8 cellular contexts compared by ENCODE assay signal in the genomic region with DNA sequence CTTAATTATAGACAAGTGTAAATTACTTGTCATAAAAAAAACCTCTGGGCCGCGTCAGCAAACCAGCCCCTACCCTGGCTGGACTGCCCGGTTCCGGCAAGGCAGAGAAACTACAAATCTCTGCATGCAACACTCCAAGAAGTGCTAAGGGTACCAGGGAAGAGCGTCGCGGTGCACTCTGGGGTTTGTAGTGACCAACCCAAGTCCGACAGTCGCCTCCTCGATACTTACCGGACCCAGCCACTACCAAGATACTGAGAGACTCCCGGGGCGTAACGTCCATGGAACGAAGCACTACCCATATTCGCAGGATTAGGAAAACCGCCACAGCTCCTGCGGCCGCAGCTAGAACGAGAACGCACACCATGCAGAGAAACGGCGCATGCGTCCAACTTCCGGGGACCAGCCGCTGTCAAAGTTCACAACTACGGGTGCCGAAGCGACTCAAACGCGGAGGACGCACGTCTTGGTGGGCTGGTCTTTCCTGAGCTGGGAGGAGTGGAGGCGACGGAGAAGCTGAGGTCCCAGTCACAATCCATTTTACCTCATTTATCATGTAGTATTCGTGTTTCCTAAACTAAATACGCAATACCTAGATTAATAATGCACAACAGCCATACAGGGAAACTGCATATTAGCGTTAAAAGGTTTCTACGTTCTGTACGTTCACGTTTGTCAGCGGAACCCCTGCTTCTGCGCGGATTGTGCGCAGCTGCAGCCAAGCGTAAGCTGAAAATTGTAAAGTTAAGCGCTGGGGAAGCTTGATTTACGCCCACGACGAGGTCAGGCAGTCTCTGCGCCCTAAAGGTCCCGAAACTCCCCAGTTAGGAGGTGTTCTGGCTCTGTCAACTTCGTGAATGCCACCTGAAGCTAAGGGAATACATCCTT. TPM values are rescaled to one million over a fixed set of nuclear protein-coding genes. Genes with fewer than 3 reads are reported as not detected.
DNase-seq lines count a peak whose midpoint lies in the region; ATAC-seq, FAIRE-seq and TF ChIP-seq lines count a peak whose summit lies in the region.

A gene with protein sequence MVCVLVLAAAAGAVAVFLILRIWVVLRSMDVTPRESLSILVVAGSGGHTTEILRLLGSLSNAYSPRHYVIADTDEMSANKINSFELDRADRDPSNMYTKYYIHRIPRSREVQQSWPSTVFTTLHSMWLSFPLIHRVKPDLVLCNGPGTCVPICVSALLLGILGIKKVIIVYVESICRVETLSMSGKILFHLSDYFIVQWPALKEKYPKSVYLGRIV (minus strand): TSS at position 420 of the 888 bp plus-strand sequence. CDS start 53 bp downstream, at position 367.

- H3K4ac ChIP-seq in trophoblast cell (ENCODE audit: low read depth, low read length) = peak within 1 kb of the TSS; percentile 12

- TF ChIP-seq EP300 in transverse colon (IDR thresholded peaks at IDR 0.05; ENCODE audit: low read depth) = no peak

- no peak within 1 kb of the TSS for H2AK5ac ChIP-seq in trophoblast cell (ENCODE audit: low read length)

- H3K27ac ChIP-seq in adipose tissue (ENCODE audit: low read depth, low read length) (peak within 1 kb of the TSS; percentile 81), heart left ventricle (peak within 1 kb of the TSS; percentile 85 to 98 (median 93)), trophoblast cell (ENCODE audit: low read depth, low read length) (peak within 1 kb of the TSS; percentile 70), transverse colon (peak within 1 kb of the TSS; percentile 90 to 94 (median 92))

- 0 to 1% (median 0%) methylated on average over 53 of the region's 53 CpGs for WGBS in adipose tissue, 3 donors
- 0 to 1% (median 0%) methylated on average over 53 of the region's 53 CpGs for WGBS in heart left ventricle, 4 donors
- no CpG with 5 or more reads among the region's 53 CpGs for WGBS in trophoblast cell (ENCODE audit: extremely low coverage, insufficient coverage, insufficient read length)
- 1% methylated on average over 24 to 53 of the region's 53 CpGs for WGBS in transverse colon (ENCODE audit: low coverage in 1 of 2), 2 donors

- FAIRE-seq in GM12891 (lab: Jason Lieb, UNC) = peak; percentile 96

- in situ Hi-C loops in transverse colon (cut with MboI; ENCODE audit: low pct_ligation_motif_present in 1 of 4, low pct_unique_long_range_greater_than_20kb in 1 of 4, low sequenced_read_pairs in 3 of 4) = no loop called here

- H4K8ac ChIP-seq in trophoblast cell (ENCODE audit: low read depth, low read length) = peak within 1 kb of the TSS; percentile 89

- peak within 1 kb of the TSS; percentile 88 for H3K9ac ChIP-seq in trophoblast cell (ENCODE audit: low read length)

- peak within 1 kb of the TSS; percentile 89 for H2AFZ ChIP-seq in trophoblast cell (ENCODE audit: insufficient read depth, low read length, poor library complexity)

- H3K36me3 ChIP-seq in heart left ventricle (peaks cover 0 to 6% (median 0%) of the 10 kb centered on the region in 9 donors), trophoblast cell (ENCODE audit: control insufficient read depth in 1 of 2, insufficient read depth in 2 of 2, low read length in 2 of 2) (no peaks in the 10 kb centered on the region), transverse colon (no peaks in the 10 kb centered on the region)

- H2BK120ac ChIP-seq in trophoblast cell (ENCODE audit: insufficient read depth, low read length, poor library complexity) = peak within 1 kb of the TSS; percentile 95

- H2BK5ac ChIP-seq in trophoblast cell (ENCODE audit: low read depth, low read length, poor library complexity) = peak within 1 kb of the TSS; percentile 94

- intact Hi-C loops in heart left ventricle (cut with DNase I) = loop anchor here in 7 of 10 donors (2.0 to 5.0 kb wide), 5 partner anchors 44 to 162 kb away; partner anchors contain the start of genes RWDD3 (in 5 of the 7) and TLCD4 (in 1 of the 7)
- intact Hi-C loops in transverse colon (cut with DNase I; ENCODE audit: low total_unique reads) = no loop called here

- peaks cover 5% of the 10 kb centered on the region for H3K79me1 ChIP-seq in trophoblast cell (ENCODE audit: low read length)

- H3K23ac ChIP-seq in trophoblast cell (ENCODE audit: low read length) = no peak within 1 kb of the TSS

- peak within 1 kb of the TSS; percentile 80 for H3K4me2 ChIP-seq in trophoblast cell (ENCODE audit: low read length)

- H3K9me3 ChIP-seq in heart left ventricle (no peaks in the 10 kb centered on the region), trophoblast cell (ENCODE audit: insufficient read depth, low read depth, low read length) (peaks cover 1% of the 10 kb centered on the region), transverse colon (no peaks in the 10 kb centered on the region)

- H3K14ac ChIP-seq in trophoblast cell (ENCODE audit: low read length) = peak within 1 kb of the TSS; percentile 96

- peaks cover 4% of the 10 kb centered on the region for H3K79me2 ChIP-seq in trophoblast cell (ENCODE audit: control insufficient read depth, insufficient read depth, low read length, poor library complexity)

- H3K4me1 ChIP-seq in heart left ventricle (peaks cover 0 to 17% (median 8%) of the 10 kb centered on the region in 12 donors), trophoblast cell (ENCODE audit: control insufficient read depth in 1 of 2, insufficient read depth in 2 of 2, low read length in 2 of 2) (peaks cover 0 to 2% of the 10 kb centered on the region in 2 experiments), transverse colon (peaks cover 0 to 46% (median 27%) of the 10 kb centered on the region in 4 donors)

- TF ChIP-seq POLR2A in GM12891 (IDR thresholded peaks at IDR 0.05; ENCODE audit: low read depth, low read length) = no peak; the same call in 1 of the 2 replicates
- peak in 1 of 2 donors; percentile 58 for TF ChIP-seq POLR2A in heart left ventricle (IDR thresholded peaks at IDR 0.05)
- peak; percentile 86 for TF ChIP-seq POLR2A in transverse colon (IDR thresholded peaks at IDR 0.05)

- no peaks in the 10 kb centered on the region for H3K27me3 ChIP-seq in heart left ventricle
- no peaks in the 10 kb centered on the region for H3K27me3 ChIP-seq in trophoblast cell (ENCODE audit: insufficient read depth, low read length)
- no peaks in the 10 kb centered on the region for H3K27me3 ChIP-seq in transverse colon

- H4K12ac ChIP-seq in trophoblast cell (ENCODE audit: low read depth, low read length) = peak within 1 kb of the TSS; percentile 68

- ATAC-seq in HG02840 (IDR thresholded peaks at IDR 0.05; ENCODE audit: low FRiP score, unreplicated experiment) (peak; percentile 99), heart left ventricle (peak; percentile 99)

- H2BK12ac ChIP-seq in trophoblast cell (ENCODE audit: low read length) = no peak within 1 kb of the TSS

- DNase-seq in GM12891 (ENCODE audit: insufficient read length, low spot score) = peak; percentile 62
- peak; percentile 83 for DNase-seq in NCI-H1436 (lab: John Stamatoyannopoulos, UW)
- peak; percentile 91 for DNase-seq in SW480 (ENCODE audit: low spot score)
- peak; percentile 95 to 96 (median 96) for DNase-seq in heart left ventricle
- DNase-seq in trophoblast cell = peak; percentile 92 to 97
- DNase-seq in transverse colon = peak; percentile 95

- H3K18ac ChIP-seq in trophoblast cell (ENCODE audit: low read length) = peak within 1 kb of the TSS; percentile 95

- no peak for TF ChIP-seq CTCF in heart left ventricle (IDR thresholded peaks at IDR 0.05)
- TF ChIP-seq CTCF in transverse colon (IDR thresholded peaks at IDR 0.05) = no peak

- peak within 1 kb of the TSS; percentile 90 for H4K91ac ChIP-seq in trophoblast cell (ENCODE audit: low read depth, low read length)

- H3K4me3 ChIP-seq in heart left ventricle (peak within 1 kb of the TSS; percentile 65 to 90 (median 69)), trophoblast cell (ENCODE audit: low read depth, low read length) (peak within 1 kb of the TSS; percentile 91), transverse colon (peak within 1 kb of the TSS; percentile 48 to 77 (median 58))

TF ChIP-seq in GM12891, 5 proteins besides CTCF, POLR2A, EP300 and RAD21:
- TF ChIP-seq POU2F2 (IDR thresholded peaks at IDR 0.05; ENCODE audit: low read depth, low read length) = 0 out of 2 replicates have a peak, but pooled peaks have one; percentile 22
- TF ChIP-seq TAF1 (IDR thresholded peaks at IDR 0.05; ENCODE audit: low read depth, low read length) = peak; percentile 34; the same call in 1 of the 2 replicates
- TF ChIP-seq PAX5 (IDR thresholded peaks at IDR 0.05; ENCODE audit: insufficient read depth, low read length, severe bottlenecking) = no peak
- TF ChIP-seq POLR2AphosphoS5 (IDR thresholded peaks at IDR 0.05; ENCODE audit: low read depth, low read length) = 0 out of 2 replicates have a peak, but pooled peaks have one; percentile 14

RNA-seq across cellular contexts. Expression of the gene that starts here (rescaled TPM):
- polyA plus RNA-seq in GM12891 (2012; ENCODE audit: low read depth, missing spikeins) = 3.8 TPM
- polyA plus RNA-seq in adipose tissue = 1 to 10 TPM in 2 of 3 donors, under 1 TPM in 1; 0.79 to 2.7 (median 2.0) TPM
- 1 to 10 TPM in 7 of 9 donors, under 1 TPM in 2; 0.56 to 4.7 (median 3.2) TPM for total RNA-seq in heart left ventricle
- polyA plus RNA-seq in heart left ventricle = 1 to 10 TPM in 1 of 2 donors, under 1 TPM in 1; 0.76 to 1.8 TPM
- 3.5 and 3.8 TPM in 2 replicates for polyA plus RNA-seq in trophoblast cell (2013)
- total RNA-seq in transverse colon = 1 to 10 TPM in 3 of 4 donors, under 1 TPM in 1; 0.40 to 2.3 (median 2.2) TPM

Comparison
In these comparisons a context has a peak if more than half of its experiments do, and no peak if none do; other contexts are left out.
1. Peak in every context shown above with its lines: DNase-seq, ATAC-seq, H3K4me3 ChIP-seq and H3K27ac ChIP-seq.